In genomic region chr13:39663508-39663907, GRCh38 we compare ENCODE assay signal across 6 cellular contexts.
"Had no signal": no experiment of that assay in that cellular context is flagged by ENCODE, and none has a peak within 500 bp of the region (broad histone marks: within the 10 kb centered on the region; RNA-seq: fewer than 3 reads in every experiment).

No MANE protein-coding gene starts in this region.

- ATAC-seq: HCT116 had no signal

- DNase-seq: GM23248, GOT3, H7, KG1 had no signal

- H3K4me3 Mint-ChIP-seq: IgD-negative memory B cell had no signal

- H3K9me3 Mint-ChIP-seq: IgD-negative memory B cell had no signal

- H3K27ac Mint-ChIP-seq: IgD-negative memory B cell had no signal

- H3K27me3 Mint-ChIP-seq: IgD-negative memory B cell had no signal
